14 cellular contexts compared by ENCODE assay signal in the genomic region with DNA sequence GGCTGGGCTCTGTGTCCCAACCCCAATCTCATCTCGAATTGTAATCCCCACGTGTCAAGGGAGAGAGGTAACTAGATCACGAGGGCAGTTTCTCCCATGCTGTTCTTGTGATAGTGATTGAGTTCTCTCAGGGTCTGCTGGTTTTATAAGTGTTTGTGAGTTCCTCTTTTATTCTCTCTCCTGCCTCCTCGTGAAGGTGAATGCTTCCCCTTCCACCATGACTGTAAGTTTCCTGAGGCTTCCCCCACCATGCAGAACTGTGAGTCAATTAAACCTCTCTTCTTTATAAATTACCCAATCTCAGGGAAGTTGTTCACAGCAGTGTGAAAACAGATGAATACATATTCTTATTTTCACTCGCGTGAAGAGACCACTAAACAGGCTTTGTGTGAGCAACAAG.
"Had no signal": no experiment of that assay in that cellular context is flagged by ENCODE, and none has a peak within 500 bp of the region (broad histone marks: within the 10 kb centered on the region; RNA-seq: fewer than 3 reads in every experiment).

No MANE protein-coding gene starts in this region.

- H3K4me3 Mint-ChIP-seq: activated naive CD4-positive, alpha-beta T cell treated with anti-CD3 and anti-CD28 coated beads, Interleukin-2, amount 50 U/mL, for 24 hours; brain; central memory CD8-positive, alpha-beta T cell; memory B cell; neural crest cell had no signal

- DNase-seq: activated CD4-positive, alpha-beta T cell treated with anti-CD3 and anti-CD28 coated beads for 48 hours; activated CD8-positive, alpha-beta memory T cell treated with anti-CD3 and anti-CD28 coated beads for 24 hours; amygdala; left ventricle myocardium inferior; stimulated activated CD4-positive, alpha-beta T cell treated with anti-CD3 and anti-CD28 coated beads, Interleukin-15, amount 100 ng/mL, for 24 hours; stimulated activated CD4-positive, alpha-beta T cell treated with anti-CD3 and anti-CD28 coated beads, Interleukin-4, amount 100 ng/mL, for 4 hours; T-helper 2 cell; thyroid gland; WERI-Rb-1 had no signal

- H3K36me3 Mint-ChIP-seq: activated naive CD4-positive, alpha-beta T cell treated with anti-CD3 and anti-CD28 coated beads, Interleukin-2, amount 50 U/mL, for 24 hours; brain had no signal

- H3K36me3 ChIP-seq: left ventricle myocardium inferior, thyroid gland, WERI-Rb-1 had no signal

- H3K27ac ChIP-seq: left ventricle myocardium inferior, thyroid gland, WERI-Rb-1 had no signal

- H3K9me3 ChIP-seq: left ventricle myocardium inferior, thyroid gland had no signal

- H3K4me3 ChIP-seq: left ventricle myocardium inferior, thyroid gland had no signal

- H3K27ac Mint-ChIP-seq: activated naive CD4-positive, alpha-beta T cell treated with anti-CD3 and anti-CD28 coated beads, Interleukin-2, amount 50 U/mL, for 24 hours; brain; memory B cell had no signal

- H3K4me1 Mint-ChIP-seq: activated naive CD4-positive, alpha-beta T cell treated with anti-CD3 and anti-CD28 coated beads, Interleukin-2, amount 50 U/mL, for 24 hours; central memory CD8-positive, alpha-beta T cell; memory B cell had no signal

- H3K27me3 ChIP-seq: thyroid gland had no signal

- H3K4me1 ChIP-seq: left ventricle myocardium inferior, thyroid gland had no signal
